Comparison of ENCODE assay signal across 8 cellular contexts in the genomic region with DNA sequence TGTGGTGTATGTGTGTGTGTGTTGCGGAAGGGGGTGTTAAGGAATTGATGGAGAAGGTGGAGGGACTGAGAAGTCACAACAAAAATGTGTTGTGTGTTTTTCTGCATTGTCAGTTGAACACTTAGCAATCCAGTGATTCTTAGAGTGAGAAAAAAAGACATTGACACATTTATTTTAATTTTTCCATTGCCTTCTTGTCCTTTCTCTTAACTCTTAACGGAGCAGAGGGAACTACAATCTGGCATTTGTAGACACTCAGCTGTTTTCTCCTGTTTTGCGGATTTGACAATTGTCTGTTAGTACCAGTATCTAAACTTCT. TPM values are rescaled to one million over a fixed set of nuclear protein-coding genes. Genes with fewer than 3 reads are reported as not detected.
DNase-seq lines count a peak whose midpoint lies in the region; ATAC-seq and TF ChIP-seq lines count a peak whose summit lies in the region.

No MANE protein-coding gene starts in this region.

- intact Hi-C loops in mucosa of descending colon (cut with DNase I, micrococcal nuclease) = no loop called here

- ATAC-seq in mucosa of descending colon (no peak), GM21381 (IDR thresholded peaks at IDR 0.05; ENCODE audit: unreplicated experiment) (no peak)

- H3K27ac ChIP-seq in 22Rv1 (peak overlapping the region; percentile 95), HUES48 (ENCODE audit: low read depth, low read length) (no peak overlapping the region), caudate nucleus (ENCODE audit: low read depth, low read length) (peak overlapping the region; percentile 53)

- TF ChIP-seq CTCF in 22Rv1 (IDR thresholded peaks at IDR 0.05) = no peak
- no peak for TF ChIP-seq CTCF in mucosa of descending colon (IDR thresholded peaks at IDR 0.05)

- H3K9ac ChIP-seq in HUES48 (ENCODE audit: low read depth, low read length) = no peak overlapping the region

- DNase-seq in caudate nucleus (lab: John Stamatoyannopoulos, UW) (no peak), mucosa of descending colon (no peak), epidermal melanocyte (ENCODE audit: insufficient read length, low spot score) (no peak), T-helper 9 cell (no peak)
- DNase-seq in activated CD4-positive, alpha-beta T cell treated with anti-CD3 and anti-CD28 coated beads for 1 hour = no peak

- H3K4me1 ChIP-seq in HUES48 (ENCODE audit: control insufficient read depth, insufficient read depth, low read length) (peaks cover 22% of the 10 kb centered on the region), mucosa of descending colon (ENCODE audit: low read depth) (peaks cover 7% of the 10 kb centered on the region)

- H3K36me3 ChIP-seq in HUES48 (ENCODE audit: control insufficient read depth, insufficient read depth, low read length) (no peaks in the 10 kb centered on the region), mucosa of descending colon (ENCODE audit: low read depth) (no peaks in the 10 kb centered on the region)

- H3K27me3 ChIP-seq in HUES48 (ENCODE audit: control insufficient read depth, insufficient read depth, low read length) = peaks cover 72% of the 10 kb centered on the region

- H3K9me3 ChIP-seq in HUES48 (ENCODE audit: control insufficient read depth, insufficient read depth, low read length) = no peaks in the 10 kb centered on the region
- no peaks in the 10 kb centered on the region for H3K9me3 ChIP-seq in mucosa of descending colon

- peak overlapping the region; percentile 86 for H3K4me3 ChIP-seq in HUES48 (ENCODE audit: low read depth, low read length)
- H3K4me3 ChIP-seq in mucosa of descending colon = peak overlapping the region; percentile 49

RNA-seq across cellular contexts. Expression of gene C1orf53, which starts 0.7 kb away (rescaled TPM):
- 1 to 10 TPM; 1.1 to 6.8 (median 4.1) TPM for total RNA-seq in mucosa of descending colon

RNA-seq across cellular contexts. Expression of gene LHX9, which starts 14.0 kb away (rescaled TPM):
- under 1 TPM in 1 of 3 donors, not detected in 2; 0.19 TPM for total RNA-seq in mucosa of descending colon
